In genomic region chr13:29496241-29496712, GRCh38 we compare ENCODE assay signal across 8 cellular contexts.
DNase-seq lines count a peak whose midpoint lies in the region; ATAC-seq and TF ChIP-seq lines count a peak whose summit lies in the region.

No MANE protein-coding gene starts in this region.

- H3K9me3 ChIP-seq in right atrium auricular region, result no peaks in the 10 kb centered on the region
- H3K9me3 ChIP-seq in heart right ventricle, result no peaks in the 10 kb centered on the region
- no peaks in the 10 kb centered on the region for H3K9me3 ChIP-seq in smooth muscle cell (replicated peaks; ENCODE audit: low read depth)

- H4K20me1 ChIP-seq in smooth muscle cell (ENCODE audit: low read depth), result no peaks in the 10 kb centered on the region

- H3K27ac ChIP-seq in right atrium auricular region, result no peak overlapping the region
- H3K27ac ChIP-seq in heart right ventricle, result peak overlapping the region in 1 of 10 donors; percentile 26
- no peak overlapping the region for H3K27ac ChIP-seq in smooth muscle cell (ENCODE audit: low read depth)

- no peak overlapping the region for H2AFZ ChIP-seq in smooth muscle cell (ENCODE audit: low read depth)

- H3K79me2 ChIP-seq in smooth muscle cell (ENCODE audit: low read depth), result no peaks in the 10 kb centered on the region

- H3K27me3 ChIP-seq in right atrium auricular region, result no peaks in the 10 kb centered on the region
- H3K27me3 ChIP-seq in heart right ventricle, result no peaks in the 10 kb centered on the region
- no peaks in the 10 kb centered on the region for H3K27me3 ChIP-seq in smooth muscle cell (ENCODE audit: low read depth)

- no peaks in the 10 kb centered on the region for H3F3A ChIP-seq in smooth muscle cell (ENCODE audit: low read depth)

- no peak for DNase-seq in Right ventricle myocardium inferior (ENCODE audit: missing footprints)
- no peak for DNase-seq in right atrium auricular region (ENCODE audit: low spot score)
- DNase-seq in NOMO-1 (lab: John Stamatoyannopoulos, UW; ENCODE audit: unreplicated experiment in 2 of 2), result peak; percentile 94 to 97
- peak; percentile 31 to 59 for DNase-seq in heart right ventricle
- no peak for DNase-seq in smooth muscle cell (lab: John Stamatoyannopoulos, UW; ENCODE audit: unreplicated experiment)
- no peak for DNase-seq in stimulated activated naive CD4-positive, alpha-beta T cell treated with Interleukin-2 at 50 U/mL for 16 hours (lab: John Stamatoyannopoulos, UW)
- no peak for DNase-seq in NCI-H2196 (lab: John Stamatoyannopoulos, UW; ENCODE audit: unreplicated experiment)

- intact Hi-C loops in Right ventricle myocardium inferior (cut with DNase I) (no loop called here), heart right ventricle (cut with DNase I) (no loop called here)

- H3K4me3 ChIP-seq in right atrium auricular region (no peak overlapping the region), heart right ventricle (no peak overlapping the region), smooth muscle cell (no peak overlapping the region)

- H3K9ac ChIP-seq in smooth muscle cell (ENCODE audit: low read depth), result no peak overlapping the region

- H3K4me1 ChIP-seq in right atrium auricular region (peaks cover 0 to 23% of the 10 kb centered on the region in 2 donors), heart right ventricle (peaks cover 0 to 25% (median 14%) of the 10 kb centered on the region in 9 donors), smooth muscle cell (ENCODE audit: low read depth) (no peaks in the 10 kb centered on the region)

- TF ChIP-seq CTCF in right atrium auricular region (IDR thresholded peaks at IDR 0.05) (no peak), heart right ventricle (IDR thresholded peaks at IDR 0.05) (no peak), smooth muscle cell (IDR thresholded peaks at IDR 0.05; ENCODE audit: borderline replicate concordance, insufficient read depth, poor library complexity, severe bottlenecking) (no peak)

- 42 to 44% methylated on average over 9 of the region's 9 CpGs for WGBS in heart right ventricle, 2 donors
- 90% methylated on average over 9 of the region's 9 CpGs for WGBS in smooth muscle cell (ENCODE audit: low lambda C conversion rate)

- ATAC-seq in Right ventricle myocardium inferior, result peak; percentile 65
- ATAC-seq in heart right ventricle, result peak; percentile 32 to 91 (median 72)
- no peak for ATAC-seq in GM19023 (IDR thresholded peaks at IDR 0.05; ENCODE audit: unreplicated experiment)

- no peak overlapping the region for H3K4me2 ChIP-seq in smooth muscle cell

- H3K36me3 ChIP-seq in right atrium auricular region (peaks cover 17% of the 10 kb centered on the region), heart right ventricle (peaks cover 0 to 29% (median 0%) of the 10 kb centered on the region in 9 donors), smooth muscle cell (ENCODE audit: low read depth) (no peaks in the 10 kb centered on the region)

Comparison
In these comparisons a context has a peak if more than half of its experiments do, and no peak if none do; other contexts are left out.
1. DNase-seq: peak in NOMO-1 (2 of 2) and heart right ventricle (2 of 2); none in Right ventricle myocardium inferior (single experiment), right atrium auricular region (single experiment), smooth muscle cell (single experiment), stimulated activated naive CD4-positive, alpha-beta T cell treated with Interleukin-2 at 50 U/mL for 16 hours (single experiment) and NCI-H2196 (single experiment).